13 cellular contexts compared by ENCODE assay signal in the genomic region with DNA sequence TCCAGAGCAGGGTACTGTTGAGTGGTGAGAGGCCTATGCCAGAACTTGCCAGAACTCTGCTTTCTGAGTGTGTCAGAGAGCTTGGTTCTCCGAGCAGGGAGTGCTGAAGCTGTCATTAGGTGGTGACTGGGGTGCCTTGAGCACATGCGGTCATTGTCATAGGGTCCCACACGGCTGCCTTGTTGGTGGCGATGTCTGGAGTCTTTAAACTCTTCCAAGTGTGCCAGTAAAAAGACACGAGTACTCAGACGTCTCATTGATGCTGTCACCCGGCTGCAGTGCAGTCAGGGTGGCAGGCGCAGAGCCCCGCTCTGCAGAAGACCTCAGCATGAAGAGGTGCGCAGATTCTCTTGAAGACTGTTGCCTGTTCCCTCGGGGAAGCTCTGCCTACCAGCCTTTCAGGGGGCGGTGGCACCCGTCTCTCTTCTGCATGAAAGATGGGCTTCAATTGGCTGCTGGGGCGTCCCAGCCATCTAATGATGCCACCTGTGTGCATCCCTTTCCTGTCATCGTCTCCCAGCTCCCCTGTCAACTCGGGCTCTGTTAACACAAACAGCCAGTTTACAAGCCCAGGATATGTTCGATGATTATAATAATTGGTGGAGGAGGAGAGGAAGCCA. TPM values are rescaled to one million over a fixed set of nuclear protein-coding genes. Genes with fewer than 3 reads are reported as not detected.
DNase-seq lines count a peak whose midpoint lies in the region; ATAC-seq and TF ChIP-seq lines count a peak whose summit lies in the region.
"Had no signal": no experiment of that assay in that cellular context is flagged by ENCODE, and none has a peak within 500 bp of the region (broad histone marks: within the 10 kb centered on the region; RNA-seq: fewer than 3 reads in every experiment).

No MANE protein-coding gene starts in this region.

- CTCF ChIA-PET in GM10248 (lab: Yijun Ruan, JAX): interaction anchor here (0.9 to 1.0 kb wide), 2 partner anchors 21 to 61 kb away, joined by 3 read pairs; no protein-coding TSS in a partner anchor

- H3K27me3 ChIP-seq in right cardiac atrium (ENCODE audit: control insufficient read depth, insufficient read depth): no peaks in the 10 kb centered on the region
- H3K27me3 ChIP-seq in rectal smooth muscle tissue (ENCODE audit: control insufficient read depth, insufficient read depth, low read length): no peaks in the 10 kb centered on the region

- H3K9me3 Mint-ChIP-seq in mesothelial cell of epicardium: no peaks in the 10 kb centered on the region

- WGBS in right cardiac atrium: 86% methylated on average over 17 of the region's 17 CpGs

- no peak overlapping the region for H3K4me3 Mint-ChIP-seq in mesothelial cell of epicardium

- H3K36me3 ChIP-seq in rectal smooth muscle tissue (ENCODE audit: control insufficient read depth, insufficient read depth, low read length): no peaks in the 10 kb centered on the region

- DNase-seq in Right ventricle myocardium inferior (ENCODE audit: missing footprints) (peak; percentile 68), right cardiac atrium (no peak), mesothelial cell of epicardium (ENCODE audit: low spot score in 2 of 2, unreplicated experiment in 2 of 2) (no peak), GM10248 (ENCODE audit: extremely low spot score) (no peak)
- DNase-seq in activated T-cell treated with anti-CD3 and anti-CD28 coated beads, Interleukin-2, amount 50 U/mL, for 1 hour: no peak
- no peak for DNase-seq in activated CD4-positive, CD25-positive, alpha-beta regulatory T cell (lab: John Stamatoyannopoulos, UW)
- DNase-seq: COR-L47, H7, NCI-H1417 treated with DMSO at 0.1 percent for 48 hours, NCI-H2081, NCI-H82 had no signal

- no peak for ATAC-seq in Right ventricle myocardium inferior
- ATAC-seq in right cardiac atrium: no peak
- no peak for ATAC-seq in HG03457 (IDR thresholded peaks at IDR 0.05; ENCODE audit: unreplicated experiment)

- no peak overlapping the region for H3K9ac ChIP-seq in rectal smooth muscle tissue (ENCODE audit: low read length)

- no peaks in the 10 kb centered on the region for H3K27me3 Mint-ChIP-seq in mesothelial cell of epicardium (ENCODE audit: low read depth)

- intact Hi-C loops in Right ventricle myocardium inferior (cut with DNase I) (no loop called here), right cardiac atrium (cut with DNase I) (no loop called here)

- POLR2A ChIA-PET in GM10248 (lab: Yijun Ruan, JAX): no interaction called here

- peak overlapping the region; percentile 43 for H3K27ac Mint-ChIP-seq in mesothelial cell of epicardium

- H3K4me3 ChIP-seq in right cardiac atrium (ENCODE audit: low read length): no peak overlapping the region
- H3K4me3 ChIP-seq in rectal smooth muscle tissue (ENCODE audit: low read length): no peak overlapping the region

- H3K27ac ChIP-seq in right cardiac atrium (ENCODE audit: low read length) (no peak overlapping the region), rectal smooth muscle tissue (ENCODE audit: low read depth, low read length) (peak overlapping the region; percentile 86)

- peaks cover 42% of the 10 kb centered on the region for H3K4me1 Mint-ChIP-seq in mesothelial cell of epicardium

- H3K9me3 ChIP-seq in right cardiac atrium (ENCODE audit: control insufficient read depth, low read length): no peaks in the 10 kb centered on the region

- H3K36me3 Mint-ChIP-seq in mesothelial cell of epicardium: peaks cover under 1% of the 10 kb centered on the region

- TF ChIP-seq CTCF in mesothelial cell of epicardium (IDR thresholded peaks at IDR 0.05; ENCODE audit: unreplicated experiment) (no peak), GM10248 (IDR thresholded peaks at IDR 0.05; ENCODE audit: control extremely low read depth, extremely low read depth, low read depth, missing control alignments) (no peak)

- H3K4me1 ChIP-seq in right cardiac atrium (ENCODE audit: control insufficient read depth, insufficient read depth, low read length) (no peaks in the 10 kb centered on the region), rectal smooth muscle tissue (ENCODE audit: control insufficient read depth, insufficient read depth, low read length) (peaks cover 76% of the 10 kb centered on the region)

RNA-seq across cellular contexts. Expression of gene NKD1, which starts 58.3 kb away (rescaled TPM):
- total RNA-seq in Right ventricle myocardium inferior (0.43 TPM), right cardiac atrium (1 to 10 TPM; 1.1 to 3.2 (median 2.1) TPM), mesothelial cell of epicardium (60.1 to 63.0 TPM (median 61.5 TPM) in 3 replicates)
- 0.68 TPM for polyA plus RNA-seq in right cardiac atrium

Comparison
In these comparisons a context has a peak if more than half of its experiments do, and no peak if none do; other contexts are left out.
1. RNA of gene NKD1, which starts 58.3 kb away (total RNA-seq): 60.1 to 63.0 TPM in mesothelial cell of epicardium; 1.1 to 3.2 TPM in right cardiac atrium and 0.43 TPM in Right ventricle myocardium inferior (single experiment); every median in the first group is over 10 times any median in the second.